ENCODE assay signal across 9 cellular contexts in the genomic region with DNA sequence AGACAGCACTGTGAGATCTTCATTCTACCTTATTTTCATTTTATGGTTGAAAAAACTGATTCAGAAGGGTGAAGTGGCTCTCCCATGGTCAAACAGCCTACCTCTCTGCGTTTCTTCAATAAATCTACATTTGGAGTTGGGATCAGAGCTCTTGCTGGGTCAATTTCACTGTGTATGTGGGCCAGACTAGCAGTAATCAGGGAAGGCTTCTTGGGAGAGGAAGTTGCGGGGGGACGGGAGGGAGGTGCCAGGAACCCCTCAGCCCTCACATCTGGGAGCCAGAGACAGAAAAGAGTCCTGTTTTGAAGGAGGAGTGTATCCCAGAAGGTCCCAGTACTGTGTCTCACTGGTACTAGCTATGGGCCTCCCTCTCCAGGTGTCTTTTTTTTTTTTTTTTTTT. TPM values are rescaled to one million over a fixed set of nuclear protein-coding genes. Genes with fewer than 3 reads are reported as not detected.
DNase-seq lines count a peak whose midpoint lies in the region; ATAC-seq and TF ChIP-seq lines count a peak whose summit lies in the region.
"Had no signal": no experiment of that assay in that cellular context is flagged by ENCODE, and none has a peak within 500 bp of the region (broad histone marks: within the 10 kb centered on the region; RNA-seq: fewer than 3 reads in every experiment).

No MANE protein-coding gene starts in this region.

- no peaks in the 10 kb centered on the region for H3K4me1 ChIP-seq in HUES6 (ENCODE audit: control insufficient read depth, insufficient read depth, low read length)
- peaks cover 3 to 5% of the 10 kb centered on the region in 2 donors for H3K4me1 ChIP-seq in breast epithelium
- H3K4me1 ChIP-seq in mucosa of stomach (ENCODE audit: control insufficient read depth, insufficient read depth, low read length), result peaks cover 11% of the 10 kb centered on the region

- peak overlapping the region; percentile 78 for H3K9ac ChIP-seq in HUES6 (ENCODE audit: low read length)
- H3K9ac ChIP-seq in mucosa of stomach (ENCODE audit: low read length), result peak overlapping the region; percentile 80

- DNase-seq in breast epithelium (ENCODE audit: low spot score in 2 of 2), result no peak
- no peak for DNase-seq in ACHN
- no peak for DNase-seq in erythroblast (lab: John Stamatoyannopoulos, UW)
- no peak for DNase-seq in DMS 273 treated with DMSO at 0.1 percent for 48 hours (lab: John Stamatoyannopoulos, UW)
- DNase-seq: NCI-H2227 treated with DMSO at 0.1 percent for 48 hours had no signal

- TF ChIP-seq POLR2A in breast epithelium (IDR thresholded peaks at IDR 0.05), result no peak
- no peak for TF ChIP-seq POLR2A in erythroblast (IDR thresholded peaks at IDR 0.05; ENCODE audit: low read length)

- peaks cover 23% of the 10 kb centered on the region for H3K36me3 ChIP-seq in HUES6 (ENCODE audit: control insufficient read depth, insufficient read depth, low read length)
- no peaks in the 10 kb centered on the region for H3K36me3 ChIP-seq in breast epithelium
- no peaks in the 10 kb centered on the region for H3K36me3 ChIP-seq in mucosa of stomach (ENCODE audit: control insufficient read depth, insufficient read depth, low read length)

- H3K27me3 ChIP-seq in HUES6 (ENCODE audit: control insufficient read depth, insufficient read depth, low read length) (no peaks in the 10 kb centered on the region), breast epithelium (no peaks in the 10 kb centered on the region), mucosa of stomach (ENCODE audit: control insufficient read depth, insufficient read depth, low read length) (no peaks in the 10 kb centered on the region)

- intact Hi-C loops in breast epithelium (cut with DNase I; ENCODE audit: low total_unique reads), result no loop called here

- no peak for TF ChIP-seq CTCF in 22Rv1 (IDR thresholded peaks at IDR 0.05)
- no peak for TF ChIP-seq CTCF in breast epithelium (IDR thresholded peaks at IDR 0.05)

- in situ Hi-C loops in ACHN (cut with HindIII; ENCODE audit: low pct_ligation_motif_present, low pct_unique_long_range_greater_than_20kb, low sequenced_read_pairs), result no loop called here

- H3K9me3 ChIP-seq in HUES6 (ENCODE audit: control insufficient read depth, insufficient read depth, low read depth, low read length), result no peaks in the 10 kb centered on the region
- no peaks in the 10 kb centered on the region for H3K9me3 ChIP-seq in breast epithelium
- no peaks in the 10 kb centered on the region for H3K9me3 ChIP-seq in mucosa of stomach (ENCODE audit: control insufficient read depth, low read length)

- peak overlapping the region; percentile 75 for H3K27ac ChIP-seq in 22Rv1
- H3K27ac ChIP-seq in HUES6 (ENCODE audit: low read depth, low read length), result no peak overlapping the region
- H3K27ac ChIP-seq in breast epithelium, result peak overlapping the region; percentile 97

- no peak for ATAC-seq in HG02970 (IDR thresholded peaks at IDR 0.05; ENCODE audit: low FRiP score, unreplicated experiment)

- peak overlapping the region; percentile 75 for H3K4me3 ChIP-seq in HUES6 (ENCODE audit: low read depth, low read length)
- peak overlapping the region; percentile 73 to 89 (median 84) for H3K4me3 ChIP-seq in breast epithelium
- peak overlapping the region; percentile 26 for H3K4me3 ChIP-seq in mucosa of stomach (ENCODE audit: low read length)

RNA-seq across cellular contexts. Expression of a gene that starts 0.9 kb away (rescaled TPM):
- 100 to 1,000 TPM in 2 of 3 donors, 10 to 100 TPM in 1; 92.6 to 140 (median 139) TPM for total RNA-seq in breast epithelium

RNA-seq across cellular contexts. Expression of a gene that starts 13.1 kb away (rescaled TPM):
- 100 to 1,000 TPM; 729 to 865 (median 831) TPM for total RNA-seq in breast epithelium

RNA-seq across cellular contexts. Expression of a gene that starts 15.2 kb away (rescaled TPM):
- 100 to 1,000 TPM; 214 to 336 (median 294) TPM for total RNA-seq in breast epithelium

RNA-seq across cellular contexts. Expression of a gene that starts 30.0 kb away (rescaled TPM):
- 100 to 1,000 TPM in 2 of 3 donors, 10 to 100 TPM in 1; 99.8 to 117 (median 111) TPM for total RNA-seq in breast epithelium

RNA-seq across cellular contexts. Expression of a gene that starts 36.7 kb away (rescaled TPM):
- total RNA-seq in breast epithelium, result 10 to 100 TPM; 13.0 to 22.3 (median 15.7) TPM

Comparison
In these comparisons a context has a peak if more than half of its experiments do, and no peak if none do; other contexts are left out.
1. H3K4me3 ChIP-seq: peak in every context shown above with its lines; median percentile 84 in breast epithelium; 75 in HUES6; 26 in mucosa of stomach.